In the genomic region with DNA sequence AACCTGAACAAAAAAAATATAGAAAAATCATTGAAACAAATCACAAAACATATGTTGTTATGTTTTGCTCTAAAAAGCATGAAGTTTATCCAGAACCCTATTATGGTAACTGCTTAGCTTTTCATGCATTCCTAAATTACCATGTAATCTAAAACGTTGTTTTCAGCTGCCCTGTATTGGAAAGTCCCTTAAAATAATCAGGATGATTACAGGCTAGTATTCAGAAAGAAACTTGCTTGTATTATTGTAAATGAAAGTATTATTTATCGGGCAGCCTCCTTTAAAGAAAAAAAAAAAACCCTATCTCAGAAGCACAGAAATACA, we compare ENCODE assay signal across 13 cellular contexts.
DNase-seq lines count a peak whose midpoint lies in the region; ATAC-seq, FAIRE-seq and TF ChIP-seq lines count a peak whose summit lies in the region.
"Had no signal": no experiment of that assay in that cellular context is flagged by ENCODE, and none has a peak within 500 bp of the region (broad histone marks: within the 10 kb centered on the region; RNA-seq: fewer than 3 reads in every experiment).

No MANE protein-coding gene starts in this region.

- POLR2A ChIA-PET in activated CD4-positive, alpha-beta T cell treated with anti-CD3 and anti-CD28 coated beads for 36 hours (lab: Charles Lee): no interaction called here

- no peaks in the 10 kb centered on the region for H3K36me3 Mint-ChIP-seq in brain
- no peaks in the 10 kb centered on the region for H3K36me3 Mint-ChIP-seq in activated CD4-positive, alpha-beta T cell treated with anti-CD3 and anti-CD28 coated beads for 36 hours (ENCODE audit: low read depth)

- peaks cover 0 to 14% (median 4%) of the 10 kb centered on the region in 5 experiments for H3K9me3 Mint-ChIP-seq in brain
- H3K9me3 Mint-ChIP-seq in activated CD4-positive, alpha-beta T cell treated with anti-CD3 and anti-CD28 coated beads for 36 hours (ENCODE audit: low read depth): no peaks in the 10 kb centered on the region

- no peak for TF ChIP-seq POLR2A in suprapubic skin (IDR thresholded peaks at IDR 0.05)

- peak overlapping the region; percentile 73 for H3K27ac ChIP-seq in suprapubic skin

- DNase-seq in OCI-M1 (lab: John Stamatoyannopoulos, UW) (peak; percentile 50), suprapubic skin (ENCODE audit: low spot score in 2 of 2) (no peak), HT-29 (ENCODE audit: low spot score) (no peak), SHP77 treated with DMSO at 0.1 percent for 48 hours (lab: John Stamatoyannopoulos, UW) (no peak), GM13977 (ENCODE audit: low spot score) (no peak)
- DNase-seq in activated CD4-positive, alpha-beta T cell treated with anti-CD3 and anti-CD28 coated beads for 36 hours: no peak
- DNase-seq: activated effector memory CD4-positive, alpha-beta T cell treated with Interleukin-2 at 50 U/mL for 16 hours; midbrain; NCI-H510A; stimulated activated CD4-positive, alpha-beta T cell treated with anti-CD3 and anti-CD28 coated beads, Interleukin-2, amount 100 ng/mL, for 24 hours; testis had no signal

- peaks cover 38% of the 10 kb centered on the region for H3K4me1 ChIP-seq in suprapubic skin

- H3K27me3 Mint-ChIP-seq in brain: peaks cover 2% of the 10 kb centered on the region
- H3K27me3 Mint-ChIP-seq in activated CD4-positive, alpha-beta T cell treated with anti-CD3 and anti-CD28 coated beads for 36 hours: no peaks in the 10 kb centered on the region

- in situ Hi-C loops in GM13977 (cut with MboI; ENCODE audit: low pct_unique_long_range_greater_than_20kb, low sequenced_read_pairs, unreplicated experiment): no loop called here

- no peaks in the 10 kb centered on the region for H3K9me3 ChIP-seq in suprapubic skin
- H3K9me3 ChIP-seq: testis had no signal

- H3K4me3 Mint-ChIP-seq in brain: peak overlapping the region in 4 of 5 experiments; percentile 47 to 68 (median 66)
- H3K4me3 Mint-ChIP-seq in activated CD4-positive, alpha-beta T cell treated with anti-CD3 and anti-CD28 coated beads for 36 hours: no peak overlapping the region

- no peaks in the 10 kb centered on the region for H3K27me3 ChIP-seq in suprapubic skin
- H3K27me3 ChIP-seq: testis had no signal

- no peak for TF ChIP-seq CTCF in brain (conservative IDR thresholded peaks at IDR 0.05)
- no peak for TF ChIP-seq CTCF in suprapubic skin (IDR thresholded peaks at IDR 0.05)
- no peak for TF ChIP-seq CTCF in GM13977 (IDR thresholded peaks at IDR 0.05; ENCODE audit: extremely low read depth, insufficient read depth, missing control alignments)

- H3K4me1 Mint-ChIP-seq in brain: peaks cover 45% of the 10 kb centered on the region
- peaks cover 24% of the 10 kb centered on the region for H3K4me1 Mint-ChIP-seq in activated CD4-positive, alpha-beta T cell treated with anti-CD3 and anti-CD28 coated beads for 36 hours

- 8% methylated on average over 2 of the region's 2 CpGs for WGBS in suprapubic skin

- H3K36me3 ChIP-seq in suprapubic skin: no peaks in the 10 kb centered on the region

- CTCF ChIA-PET in activated CD4-positive, alpha-beta T cell treated with anti-CD3 and anti-CD28 coated beads for 36 hours (lab: Charles Lee): interaction anchor here (0.8 to 3.2 kb wide), 6 partner anchors 8 to 91 kb away, joined by 3 to 19 read pairs (median 3); no protein-coding TSS in a partner anchor

- ATAC-seq in activated CD4-positive, alpha-beta T cell treated with anti-CD3 and anti-CD28 coated beads for 36 hours: no peak

- H3K27ac Mint-ChIP-seq in brain: peak overlapping the region; percentile 31 to 93 (median 76)
- H3K27ac Mint-ChIP-seq in activated CD4-positive, alpha-beta T cell treated with anti-CD3 and anti-CD28 coated beads for 36 hours: no peak overlapping the region

- peak; percentile 17 for FAIRE-seq in islet of Langerhans (lab: Jason Lieb, UNC)

- H3K4me3 ChIP-seq in suprapubic skin: no peak overlapping the region
- H3K4me3 ChIP-seq: testis had no signal

- intact Hi-C loops in activated CD4-positive, alpha-beta T cell treated with anti-CD3 and anti-CD28 coated beads for 36 hours (cut with DNase I, micrococcal nuclease): loop anchor here (1.0 to 10.0 kb wide), 3 partner anchors 85 to 691 kb away; no protein-coding TSS in a partner anchor

- no peak for TF ChIP-seq EP300 in suprapubic skin (IDR thresholded peaks at IDR 0.05)
